ENCODE assay signal across 16 cellular contexts in the genomic region with DNA sequence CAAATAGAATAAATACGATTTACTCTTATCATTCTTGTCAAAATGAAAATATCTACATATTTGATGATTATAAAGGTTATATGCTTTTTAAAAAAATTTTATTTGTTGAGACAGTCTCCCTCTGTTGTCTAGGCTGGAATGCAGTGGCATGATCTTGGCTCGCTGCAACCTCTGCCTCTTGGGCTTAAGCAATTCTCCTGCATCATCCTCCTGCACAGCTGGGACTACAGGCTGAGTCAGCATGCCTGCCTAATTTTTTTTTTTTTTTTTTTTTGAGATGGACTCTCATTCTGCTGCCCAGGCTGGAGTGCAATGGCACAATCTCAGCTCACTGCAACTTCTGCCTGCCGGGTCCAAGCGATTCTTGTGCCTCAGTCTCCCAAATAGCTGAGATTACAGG. TPM values are rescaled to one million over a fixed set of nuclear protein-coding genes. Genes with fewer than 3 reads are reported as not detected.
DNase-seq lines count a peak whose midpoint lies in the region; ATAC-seq and TF ChIP-seq lines count a peak whose summit lies in the region.
"Had no signal": no experiment of that assay in that cellular context is flagged by ENCODE, and none has a peak within 500 bp of the region (broad histone marks: within the 10 kb centered on the region; RNA-seq: fewer than 3 reads in every experiment).

No MANE protein-coding gene starts in this region.

- TF ChIP-seq CTCF in adrenal gland (IDR thresholded peaks at IDR 0.05): no peak
- no peak for TF ChIP-seq CTCF in gastrocnemius medialis (IDR thresholded peaks at IDR 0.05 in 4 of 5, conservative IDR thresholded peaks at IDR 0.05 in 1 of 5)

- peak; percentile 82 for DNase-seq in HCEC 1CT
- DNase-seq in adrenal gland: peak; percentile 38 to 78 (median 70)
- peak; percentile 68 for DNase-seq in fibroblast of the conjunctiva (ENCODE audit: low read depth)
- DNase-seq in gastrocnemius medialis: peak in 1 of 2 donors; percentile 33
- no peak for DNase-seq in H7
- DNase-seq in SK-N-DZ (ENCODE audit: low spot score): no peak
- DNase-seq in KG1 (lab: John Stamatoyannopoulos, UW): no peak
- DNase-seq: activated CD4-positive, alpha-beta T cell treated with anti-CD3 and anti-CD28 coated beads for 48 hours; central memory CD4-positive, alpha-beta T cell; NCI-H446; PC-3; T-helper 17 cell had no signal

- H3K27me3 ChIP-seq in adrenal gland (no peaks in the 10 kb centered on the region), gastrocnemius medialis (no peaks in the 10 kb centered on the region), H7 (ENCODE audit: control insufficient read depth, insufficient read depth, low read length) (no peaks in the 10 kb centered on the region)
- H3K27me3 ChIP-seq: tibial nerve had no signal

- H3K4me3 ChIP-seq in adrenal gland (no peak overlapping the region), gastrocnemius medialis (no peak overlapping the region), H7 (ENCODE audit: insufficient read depth, low read depth, low read length) (no peak overlapping the region)
- H3K4me3 ChIP-seq: GM12878, tibial nerve had no signal

- in situ Hi-C loops in gastrocnemius medialis (cut with MboI; ENCODE audit: low sequenced_read_pairs in 4 of 4): no loop called here

- H3K9me3 ChIP-seq in adrenal gland (replicated peaks in 1 of 3): no peaks in the 10 kb centered on the region
- H3K9me3 ChIP-seq in gastrocnemius medialis: no peaks in the 10 kb centered on the region
- H3K9me3 ChIP-seq: tibial nerve had no signal

- H3K27ac ChIP-seq in adrenal gland: no peak overlapping the region
- H3K27ac ChIP-seq in gastrocnemius medialis: no peak overlapping the region
- H3K27ac ChIP-seq: tibial nerve had no signal

- H3K36me3 ChIP-seq in adrenal gland (replicated peaks in 1 of 2) (no peaks in the 10 kb centered on the region), gastrocnemius medialis (peaks cover 0 to 18% of the 10 kb centered on the region in 2 donors), H7 (replicated peaks; ENCODE audit: control insufficient read depth, insufficient read depth, low read length) (no peaks in the 10 kb centered on the region; the same call in 1 of the 2 replicates)

- 63 to 82% (median 69%) methylated on average over 4 of the region's 4 CpGs for WGBS in adrenal gland, 4 donors

- intact Hi-C loops in adrenal gland (cut with DNase I) (loop anchor here in 1 of 2 donors (10.0 kb wide), 1 partner anchor 68 kb away; no protein-coding TSS in a partner anchor), gastrocnemius medialis (cut with DNase I; ENCODE audit: low total_unique reads) (no loop called here)

- ATAC-seq in gastrocnemius medialis (peak; percentile 70 to 83), GM21515 (IDR thresholded peaks at IDR 0.05; ENCODE audit: unreplicated experiment) (no peak)
- ATAC-seq: activated T-helper 17 cell treated with anti-CD3 and anti-CD28 coated beads, Interleukin-2, amount 50 U/mL, for 72 hours; GM12878; PC-3; T-helper 17 cell had no signal

- TF ChIP-seq POLR2A in adrenal gland (IDR thresholded peaks at IDR 0.05) (no peak), gastrocnemius medialis (IDR thresholded peaks at IDR 0.05) (no peak)

- H3K4me1 ChIP-seq in adrenal gland (replicated peaks in 1 of 2) (no peaks in the 10 kb centered on the region), gastrocnemius medialis (no peaks in the 10 kb centered on the region)
- H3K4me1 ChIP-seq: tibial nerve had no signal

RNA-seq across cellular contexts. Expression of a gene that starts 48.9 kb away (rescaled TPM):
- total RNA-seq in adrenal gland (10 to 100 TPM in 1 of 8 donors, 1 to 10 TPM in 7; 3.0 to 11.0 (median 6.0) TPM), gastrocnemius medialis (10 to 100 TPM; 13.4 to 66.2 (median 17.8) TPM)
- 10 to 100 TPM in 1 of 3 donors, 1 to 10 TPM in 2; 2.6 to 14.4 (median 3.5) TPM for polyA plus RNA-seq in adrenal gland
- 46.5 and 59.1 TPM in 2 replicates for total RNA-seq in H7 (2014; rRNA removed; shearing (Covaris generic))
- polyA plus RNA-seq in SK-N-DZ (2014; cell fraction: cytosol; rRNA removed): 55.0 and 55.1 TPM in 2 replicates
- 32.3 and 129 TPM in 2 replicates for polyA plus RNA-seq in SK-N-DZ (2014; cell fraction: nucleus; rRNA removed)

RNA-seq across cellular contexts. Expression of a gene that starts 58.8 kb away (rescaled TPM):
- total RNA-seq in adrenal gland: 10 to 100 TPM in 7 of 8 donors, 1 to 10 TPM in 1; 9.8 to 20.2 (median 14.1) TPM
- 10 to 100 TPM; 16.6 to 25.8 (median 20.1) TPM for polyA plus RNA-seq in adrenal gland
- total RNA-seq in gastrocnemius medialis: 10 to 100 TPM; 18.1 to 29.9 (median 25.7) TPM
- total RNA-seq in H7 (2014; rRNA removed; shearing (Covaris generic)): 4.4 and 5.9 TPM in 2 replicates
- 7.4 and 8.8 TPM in 2 replicates for polyA plus RNA-seq in SK-N-DZ (2014; cell fraction: cytosol; rRNA removed)
- 12.6 and 36.5 TPM in 2 replicates for polyA plus RNA-seq in SK-N-DZ (2014; cell fraction: nucleus; rRNA removed)

Comparison
In these comparisons a context has a peak if more than half of its experiments do, and no peak if none do; other contexts are left out.
1. DNase-seq: peak in HCEC 1CT (single experiment), adrenal gland (7 of 7) and fibroblast of the conjunctiva (single experiment); none in H7 (single experiment), SK-N-DZ (single experiment) and KG1 (single experiment).